24 cellular contexts compared by ENCODE assay signal in genomic region chr11:65992056-65992455, GRCh38. TPM values are rescaled to one million over a fixed set of nuclear protein-coding genes. Genes with fewer than 3 reads are reported as not detected.
DNase-seq lines count a peak whose midpoint lies in the region; ATAC-seq, FAIRE-seq and TF ChIP-seq lines count a peak whose summit lies in the region.
"Had no signal": no experiment of that assay in that cellular context is flagged by ENCODE, and none has a peak within 500 bp of the region (broad histone marks: within the 10 kb centered on the region; RNA-seq: fewer than 3 reads in every experiment).

No MANE protein-coding gene starts in this region.

- WGBS in IMR-90 (ENCODE audit: extremely low coverage in 2 of 2, insufficient read length in 1 of 2), 2 experiments, result 90% methylated on average over 2 of the region's 5 CpGs; no CpG with 5 or more reads in 1 of the 2 experiments
- 88% methylated on average over 5 of the region's 5 CpGs for whole genome bisulfite sequencing in mesenchymal stem cell

- no peak overlapping the region for H2BK5ac ChIP-seq in IMR-90 (ENCODE audit: low read depth, low read length, poor library complexity, severe bottlenecking)
- H2BK5ac ChIP-seq in mesenchymal stem cell (ENCODE audit: low read depth, low read length, poor library complexity, severe bottlenecking), result no peak overlapping the region

- no peak overlapping the region for H3K4ac ChIP-seq in IMR-90 (ENCODE audit: low read depth, low read length)
- no peak overlapping the region for H3K4ac ChIP-seq in mesenchymal stem cell (ENCODE audit: low read depth in 1 of 2, low read length in 2 of 2)

- H2AK9ac ChIP-seq in IMR-90 (replicated peaks; ENCODE audit: low read depth, low read length, poor library complexity), result peak overlapping the region; percentile 51

- CTCF ChIA-PET in IMR-90 (lab: Yijun Ruan, JAX), result no interaction called here

- H3K27ac Mint-ChIP-seq in astrocyte (ENCODE audit: unreplicated experiment), result no peak overlapping the region
- peak overlapping the region; percentile 61 for H3K27ac Mint-ChIP-seq in stimulated activated naive B cell treated with anti-CD40 and anti-IgM and Interleukin-4, amounts not matched to agents 10 μg/mL and 1 μg/mL and 100 μg/mL, for 72 hours
- H3K27ac Mint-ChIP-seq: GM23338, IgD-negative memory B cell had no signal

- no peak for TF ChIP-seq RAD21 in IMR-90 (IDR thresholded peaks at IDR 0.05; ENCODE audit: low read length)

- no peak overlapping the region for H4K91ac ChIP-seq in IMR-90 (ENCODE audit: insufficient read depth, low read depth, low read length)
- no peak overlapping the region for H4K91ac ChIP-seq in mesenchymal stem cell (ENCODE audit: low read length)

- no peaks in the 10 kb centered on the region for H3K27me3 Mint-ChIP-seq in astrocyte (ENCODE audit: low read depth, unreplicated experiment)
- H3K27me3 Mint-ChIP-seq in stimulated activated naive B cell treated with anti-CD40 and anti-IgM and Interleukin-4, amounts not matched to agents 10 μg/mL and 1 μg/mL and 100 μg/mL, for 72 hours, result no peaks in the 10 kb centered on the region
- H3K27me3 Mint-ChIP-seq: IgD-negative memory B cell had no signal

- H3K9me3 Mint-ChIP-seq in astrocyte (ENCODE audit: unreplicated experiment), result no peaks in the 10 kb centered on the region
- no peaks in the 10 kb centered on the region for H3K9me3 Mint-ChIP-seq in stimulated activated naive B cell treated with anti-CD40 and anti-IgM and Interleukin-4, amounts not matched to agents 10 μg/mL and 1 μg/mL and 100 μg/mL, for 72 hours
- H3K9me3 Mint-ChIP-seq: GM23338, IgD-negative memory B cell had no signal

- H3K4me1 Mint-ChIP-seq in astrocyte (ENCODE audit: low read depth, unreplicated experiment), result no peaks in the 10 kb centered on the region
- H3K4me1 Mint-ChIP-seq in stimulated activated naive B cell treated with anti-CD40 and anti-IgM and Interleukin-4, amounts not matched to agents 10 μg/mL and 1 μg/mL and 100 μg/mL, for 72 hours, result peaks cover 7 to 8% of the 10 kb centered on the region in 2 donors
- H3K4me1 Mint-ChIP-seq: GM23338 had no signal

- peaks cover 5% of the 10 kb centered on the region for H3K36me3 Mint-ChIP-seq in astrocyte (ENCODE audit: low read depth, unreplicated experiment)
- peaks cover 13 to 27% of the 10 kb centered on the region in 2 donors for H3K36me3 Mint-ChIP-seq in stimulated activated naive B cell treated with anti-CD40 and anti-IgM and Interleukin-4, amounts not matched to agents 10 μg/mL and 1 μg/mL and 100 μg/mL, for 72 hours
- H3K36me3 Mint-ChIP-seq: IgD-negative memory B cell had no signal

- H4K20me1 ChIP-seq in IMR-90 (ENCODE audit: insufficient read depth, low read length) (no peaks in the 10 kb centered on the region; the same call in 1 of the 2 replicates), astrocyte (ENCODE audit: insufficient read depth, low read length) (peaks cover 3% of the 10 kb centered on the region)

- H3K4me1 ChIP-seq in IMR-90 (ENCODE audit: control insufficient read depth, insufficient read depth, low read length) (no peaks in the 10 kb centered on the region), astrocyte (ENCODE audit: insufficient read depth, low read length) (no peaks in the 10 kb centered on the region), mesenchymal stem cell (ENCODE audit: control insufficient read depth, insufficient read depth, low read depth, low read length) (no peaks in the 10 kb centered on the region)
- H3K4me1 ChIP-seq: BE2C, HAP-1, SJCRH30 had no signal

- H3K14ac ChIP-seq in IMR-90 (replicated peaks; ENCODE audit: low read depth, low read length), result no peak overlapping the region
- no peak overlapping the region for H3K14ac ChIP-seq in mesenchymal stem cell (ENCODE audit: low read length in 2 of 2)

- TF ChIP-seq POLR2A in IMR-90 (IDR thresholded peaks at IDR 0.05; ENCODE audit: low read depth, low read length), result no peak

- H2AK5ac ChIP-seq in IMR-90 (ENCODE audit: low read depth, low read length), result no peak overlapping the region
- H2AK5ac ChIP-seq in mesenchymal stem cell (ENCODE audit: low read length, severe bottlenecking), result no peak overlapping the region

- intact Hi-C loops in IMR-90 (cut with micrococcal nuclease), result no loop called here

- dilution Hi-C loops in IMR-90 (cut with HindIII; ENCODE audit: low sequenced_read_pairs, unreplicated experiment), result no loop called here

- no peak overlapping the region for H3K27ac ChIP-seq in IMR-90 (ENCODE audit: insufficient read depth, low read length)
- H3K27ac ChIP-seq in astrocyte (ENCODE audit: low read depth, low read length), result no peak overlapping the region
- H3K27ac ChIP-seq in mesenchymal stem cell (ENCODE audit: low read length, poor library complexity, severe bottlenecking), result no peak overlapping the region
- H3K27ac ChIP-seq: 22Rv1, KMS-11, PC-9, SJCRH30 had no signal

- peaks cover 0 to 9% of the 10 kb centered on the region in 2 experiments; a peak in 1 of 4 replicates for H3K79me1 ChIP-seq in IMR-90 (ENCODE audit: low read depth in 1 of 2, low read length in 2 of 2)
- peaks cover 7% of the 10 kb centered on the region for H3K79me1 ChIP-seq in mesenchymal stem cell (replicated peaks; ENCODE audit: low read length, poor library complexity, severe bottlenecking)

- H3K56ac ChIP-seq in IMR-90 (ENCODE audit: extremely low read depth, insufficient read depth, low read length), result no peak overlapping the region

- no peak overlapping the region for H3K23ac ChIP-seq in IMR-90 (ENCODE audit: low read depth, low read length)
- H3K23ac ChIP-seq in mesenchymal stem cell (ENCODE audit: low read length in 2 of 2), result no peak overlapping the region

- peaks cover 2% of the 10 kb centered on the region for H3K36me3 ChIP-seq in IMR-90 (ENCODE audit: control insufficient read depth, insufficient read depth, low read length)
- H3K36me3 ChIP-seq in astrocyte (ENCODE audit: insufficient read depth, low read length), result no peaks in the 10 kb centered on the region
- peaks cover 28% of the 10 kb centered on the region in 2 experiments for H3K36me3 ChIP-seq in mesenchymal stem cell (ENCODE audit: control insufficient read depth in 1 of 2, insufficient read depth in 2 of 2, low read depth in 1 of 2, low read length in 2 of 2)

- no peaks in the 10 kb centered on the region for H3K79me2 ChIP-seq in astrocyte (ENCODE audit: insufficient read depth, low read length)

- H3K27me3 ChIP-seq in IMR-90 (ENCODE audit: control insufficient read depth, insufficient read depth, low read length) (no peaks in the 10 kb centered on the region), astrocyte (ENCODE audit: insufficient read depth, low read length) (no peaks in the 10 kb centered on the region), mesenchymal stem cell (ENCODE audit: control insufficient read depth in 1 of 2, insufficient read depth in 1 of 2, low read length in 2 of 2) (no peaks in the 10 kb centered on the region)
- H3K27me3 ChIP-seq: BE2C, SJCRH30 had no signal

- no peaks in the 10 kb centered on the region for H3K9me1 ChIP-seq in IMR-90 (ENCODE audit: insufficient read depth, low read length)

- H3K18ac ChIP-seq in IMR-90 (ENCODE audit: low read depth, low read length) (no peak overlapping the region), mesenchymal stem cell (ENCODE audit: low read depth in 1 of 2, low read length in 2 of 2) (no peak overlapping the region)

- H2BK120ac ChIP-seq in IMR-90 (ENCODE audit: low read depth, low read length) (no peak overlapping the region), mesenchymal stem cell (ENCODE audit: low read depth, low read length) (no peak overlapping the region)

- H4K8ac ChIP-seq in IMR-90 (ENCODE audit: low read depth in 2 of 2, low read length in 2 of 2) (no peak overlapping the region), mesenchymal stem cell (ENCODE audit: low read length) (no peak overlapping the region)

- in situ Hi-C loops in IMR-90 (cut with MboI; ENCODE audit: low sequenced_read_pairs), result no loop called here

- H2BK15ac ChIP-seq in IMR-90 (ENCODE audit: low read depth, low read length) (no peak overlapping the region), mesenchymal stem cell (ENCODE audit: low read depth, poor library complexity, severe bottlenecking) (no peak overlapping the region)

- DNase-seq in DMS 273 (lab: John Stamatoyannopoulos, UW; ENCODE audit: unreplicated experiment) (peak; percentile 68), DMS 273 treated with DMSO at 0.1 percent for 48 hours (lab: John Stamatoyannopoulos, UW) (no peak), IMR-90 (no peak), astrocyte (ENCODE audit: low read depth) (peak; percentile 19), mesenchymal stem cell (no peak)
- no peak for DNase-seq in stimulated activated naive B cell treated with anti-CD40 and anti-IgM and Interleukin-4, amounts not matched to agents 10 μg/mL and 1 μg/mL and 100 μg/mL, for 72 hours
- DNase-seq: BE2C, GDM1, NCI-H1092, NCI-H1417 treated with DMSO at 0.1 percent for 48 hours, NCI-H187 treated with DMSO at 0.1 percent for 48 hours, NCI-H446, NCI-H526 treated with DMSO at 0.1 percent for 48 hours, PC-9, SJCRH30 had no signal

- no peak overlapping the region for H4K5ac ChIP-seq in IMR-90 (ENCODE audit: low read depth, low read length)

- no peak for ATAC-seq in IMR-90 (ENCODE audit: low read depth)
- no peak for ATAC-seq in stimulated activated naive B cell treated with anti-CD40 and anti-IgM and Interleukin-4, amounts not matched to agents 10 μg/mL and 1 μg/mL and 100 μg/mL, for 72 hours (replicated peaks)
- no peak for ATAC-seq in SK-N-SH treated with all-trans-retinoic acid at 6 μM for 48 hours
- ATAC-seq: GM12878, GM23338, Right ventricle myocardium inferior had no signal

- POLR2A ChIA-PET in IMR-90 (lab: Charles Lee; ENCODE audit: unreplicated experiment), result interaction anchor here (0.6 kb wide), 2 partner anchors 46 to 162 kb away, joined by 3 read pairs; no protein-coding TSS in a partner anchor

- TF ChIP-seq CTCF in IMR-90 (conservative IDR thresholded peaks at IDR 0.05; ENCODE audit: low read depth, low read length) (no peak), astrocyte (IDR thresholded peaks at IDR 0.05; ENCODE audit: insufficient read depth, low read depth, low read length) (no peak)

- H3K9me3 ChIP-seq in IMR-90 (ENCODE audit: control insufficient read depth, insufficient read depth, low read length) (no peaks in the 10 kb centered on the region), astrocyte (ENCODE audit: insufficient read depth, low read depth, low read length) (no peaks in the 10 kb centered on the region), mesenchymal stem cell (ENCODE audit: control insufficient read depth, low read length) (no peaks in the 10 kb centered on the region)
- H3K9me3 ChIP-seq: BE2C, HAP-1, SJCRH30 had no signal

- H2AFZ ChIP-seq in IMR-90 (replicated peaks; ENCODE audit: low read length, poor library complexity) (no peak overlapping the region), astrocyte (ENCODE audit: low read depth, low read length) (no peak overlapping the region), mesenchymal stem cell (ENCODE audit: low read depth, low read length) (no peak overlapping the region)
- H2AFZ ChIP-seq: GM23338, PC-9 had no signal

- H3K9ac ChIP-seq in IMR-90 (ENCODE audit: low read depth, low read length), result no peak overlapping the region
- no peak overlapping the region for H3K9ac ChIP-seq in astrocyte (ENCODE audit: low read length)
- no peak overlapping the region for H3K9ac ChIP-seq in mesenchymal stem cell (ENCODE audit: low read length)
- H3K9ac ChIP-seq: KMS-11 had no signal

- no peak overlapping the region for H2BK20ac ChIP-seq in IMR-90 (ENCODE audit: low read depth, low read length)

- H3K4me3 Mint-ChIP-seq in astrocyte (ENCODE audit: unreplicated experiment), result no peak overlapping the region
- no peak overlapping the region for H3K4me3 Mint-ChIP-seq in stimulated activated naive B cell treated with anti-CD40 and anti-IgM and Interleukin-4, amounts not matched to agents 10 μg/mL and 1 μg/mL and 100 μg/mL, for 72 hours
- H3K4me3 Mint-ChIP-seq: GM23338, IgD-negative memory B cell had no signal

- H3K4me2 ChIP-seq in IMR-90 (ENCODE audit: low read depth, low read length), result no peak overlapping the region
- no peak overlapping the region for H3K4me2 ChIP-seq in astrocyte (ENCODE audit: low read length)
- no peak overlapping the region for H3K4me2 ChIP-seq in mesenchymal stem cell (ENCODE audit: low read length, poor library complexity, severe bottlenecking)
- H3K4me2 ChIP-seq: GM23338, KMS-11, PC-9 had no signal

- no peak overlapping the region for H3K4me3 ChIP-seq in IMR-90 (ENCODE audit: insufficient read depth, low read depth, low read length)
- no peak overlapping the region for H3K4me3 ChIP-seq in astrocyte (ENCODE audit: insufficient read depth, low read depth, low read length)
- H3K4me3 ChIP-seq in mesenchymal stem cell (ENCODE audit: insufficient read depth in 1 of 2, low read depth in 1 of 2, low read length in 2 of 2), result no peak overlapping the region
- H3K4me3 ChIP-seq: GM12878, GM23338, HAP-1, PC-9, SJCRH30 had no signal

- no TSS peak for BruUV-seq in IMR-90 (replicated peaks; lab: Mats Ljungman, UMichigan)

- H2BK12ac ChIP-seq in mesenchymal stem cell (ENCODE audit: low read length in 2 of 2), result no peak overlapping the region

- FAIRE-seq in astrocyte (lab: Jason Lieb, UNC), result no peak
- FAIRE-seq: D721Med, GM12878 had no signal

RNA-seq across cellular contexts. Expression of gene EIF1AD, which starts 9.9 kb away (rescaled TPM):
- 43.0 and 62.6 TPM in 2 replicates for total RNA-seq in IMR-90 (2012; rRNA removed)
- polyA plus RNA-seq in IMR-90 (2012; rRNA removed), result 30.0 and 32.5 TPM in 2 replicates
- polyA plus RNA-seq in IMR-90 (2012; cell fraction: cytosol; rRNA removed), result 24.4 and 33.2 TPM in 2 replicates
- 19.3 and 23.2 TPM in 2 replicates for polyA plus RNA-seq in IMR-90 (2012; cell fraction: nucleus; rRNA removed; ENCODE audit: low replicate concordance)
- total RNA-seq in astrocyte, result 35.9 and 42.7 TPM in 2 replicates
- polyA plus RNA-seq in mesenchymal stem cell (2013, experiment 1 of 2), result 31.6 TPM
- polyA plus RNA-seq in mesenchymal stem cell (2013, experiment 2 of 2), result 30.8 TPM

RNA-seq across cellular contexts. Expression of gene BANF1, which starts 10.2 kb away (rescaled TPM):
- total RNA-seq in IMR-90 (2012; rRNA removed) (35.0 and 36.6 TPM in 2 replicates), astrocyte (158 and 180 TPM in 2 replicates)
- 242 and 249 TPM in 2 replicates for polyA plus RNA-seq in IMR-90 (2012; rRNA removed)
- polyA plus RNA-seq in IMR-90 (2012; cell fraction: cytosol; rRNA removed), result 138 and 343 TPM in 2 replicates
- 38.2 and 99.5 TPM in 2 replicates for polyA plus RNA-seq in IMR-90 (2012; cell fraction: nucleus; rRNA removed; ENCODE audit: low replicate concordance)
- polyA plus RNA-seq in mesenchymal stem cell (2013, experiment 1 of 2), result 251 TPM
- polyA plus RNA-seq in mesenchymal stem cell (2013, experiment 2 of 2), result 250 TPM

RNA-seq across cellular contexts. Expression of gene CST6, which starts 19.8 kb away (rescaled TPM):
- total RNA-seq in IMR-90 (2012; rRNA removed) (0.28 and 0.54 TPM in 2 replicates), astrocyte (not detected in 2 replicates)
- polyA plus RNA-seq in IMR-90 (2012; rRNA removed), result 3.0 and 4.9 TPM in 2 replicates
- polyA plus RNA-seq in IMR-90 (2012; cell fraction: cytosol; rRNA removed), result 1.2 and 6.5 TPM in 2 replicates
- polyA plus RNA-seq in IMR-90 (2012; cell fraction: nucleus; rRNA removed; ENCODE audit: low replicate concordance), result 0.37 and 2.0 TPM in 2 replicates
- 0.15 TPM for polyA plus RNA-seq in mesenchymal stem cell (2013, experiment 1 of 2)
- 0.05 TPM for polyA plus RNA-seq in mesenchymal stem cell (2013, experiment 2 of 2)
- total RNA-seq: GM12878, Right ventricle myocardium inferior, SJCRH30 had no signal
- polyA plus RNA-seq: GM12878, IgD-negative memory B cell had no signal

RNA-seq across cellular contexts. Expression of gene SART1, which starts 30.5 kb away (rescaled TPM):
- total RNA-seq in IMR-90 (2012; rRNA removed) (25.5 and 32.5 TPM in 2 replicates), astrocyte (36.3 and 36.5 TPM in 2 replicates)
- polyA plus RNA-seq in IMR-90 (2012; rRNA removed), result 42.2 and 43.5 TPM in 2 replicates
- polyA plus RNA-seq in IMR-90 (2012; cell fraction: cytosol; rRNA removed), result 24.2 and 30.0 TPM in 2 replicates
- polyA plus RNA-seq in IMR-90 (2012; cell fraction: nucleus; rRNA removed; ENCODE audit: low replicate concordance), result 59.8 and 62.4 TPM in 2 replicates
- polyA plus RNA-seq in mesenchymal stem cell (2013, experiment 1 of 2), result 36.4 TPM
- 39.6 TPM for polyA plus RNA-seq in mesenchymal stem cell (2013, experiment 2 of 2)

RNA-seq across cellular contexts. Expression of gene CATSPER1, which starts 34.2 kb away (rescaled TPM):
- 0.18 and 0.28 TPM in 2 replicates for total RNA-seq in IMR-90 (2012; rRNA removed)
- polyA plus RNA-seq in IMR-90 (2012; rRNA removed), result 0.91 and 1.0 TPM in 2 replicates
- 0.80 and 1.8 TPM in 2 replicates for polyA plus RNA-seq in IMR-90 (2012; cell fraction: cytosol; rRNA removed)
- 0.27 and 0.28 TPM in 2 replicates for polyA plus RNA-seq in IMR-90 (2012; cell fraction: nucleus; rRNA removed; ENCODE audit: low replicate concordance)
- 0.45 TPM in 1 of 2 replicates, not detected in the other for total RNA-seq in astrocyte
- 1.1 TPM for polyA plus RNA-seq in mesenchymal stem cell (2013, experiment 1 of 2)
- polyA plus RNA-seq in mesenchymal stem cell (2013, experiment 2 of 2), result 1.2 TPM
- total RNA-seq: GM12878, GM23338, Right ventricle myocardium inferior had no signal
- polyA plus RNA-seq: GM23338, IgD-negative memory B cell had no signal

Comparison
In these comparisons a context has a peak if more than half of its experiments do, and no peak if none do; other contexts are left out.
1. DNase-seq: peak in DMS 273 (single experiment) and astrocyte (single experiment); none in DMS 273 treated with DMSO at 0.1 percent for 48 hours (single experiment), IMR-90 (single experiment), stimulated activated naive B cell treated with anti-CD40 and anti-IgM and Interleukin-4, amounts not matched to agents 10 μg/mL and 1 μg/mL and 100 μg/mL, for 72 hours (single experiment) and mesenchymal stem cell (single experiment).